1 cellular context compared by ENCODE assay signal in the genomic region with DNA sequence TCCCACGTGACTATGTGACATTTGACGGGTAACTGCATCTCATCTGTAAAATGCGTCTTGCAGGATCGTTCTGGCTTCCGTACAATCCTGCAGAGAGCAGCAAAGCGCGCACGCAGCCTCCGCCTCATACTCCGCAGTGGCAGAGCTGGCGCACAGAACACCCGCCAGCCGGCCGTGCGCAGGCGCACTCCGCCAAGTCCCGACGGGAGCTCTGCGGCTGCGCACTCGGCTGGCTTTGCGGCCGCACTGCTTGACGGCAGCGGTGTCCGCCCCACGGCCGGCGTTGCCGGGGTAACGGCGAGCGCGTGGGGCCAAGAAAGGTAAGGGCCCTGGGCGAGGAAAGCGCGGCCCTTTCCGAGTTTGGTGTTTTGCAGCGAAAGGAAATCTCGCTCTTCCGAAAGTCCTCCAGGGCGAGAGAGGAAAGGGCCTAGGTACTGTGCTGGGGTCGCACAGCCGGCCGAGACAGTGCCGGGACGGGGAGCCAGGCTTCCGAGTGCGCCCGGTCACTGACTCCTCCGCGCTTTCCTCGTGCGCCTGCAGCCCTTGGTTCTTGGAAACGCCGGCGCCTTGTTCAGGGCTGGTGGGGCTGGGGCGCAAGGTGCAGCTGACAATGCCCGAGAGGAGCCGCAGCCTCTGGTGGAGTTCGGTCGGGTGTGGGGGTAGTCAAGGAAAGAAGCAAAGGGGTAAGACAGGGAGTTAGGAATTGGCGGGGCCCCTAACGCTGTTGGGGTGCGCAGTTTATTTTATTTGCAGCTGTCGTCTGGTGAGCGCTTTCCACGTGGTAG.
A peak's percentile ranks its signal among the peaks of the same experiment; 100 is the strongest.
TF ChIP-seq lines count a peak whose summit lies in the region.

A gene (plus strand): TSS at position 283 of the 785 bp plus-strand sequence. CDS start 5,321 bp downstream, outside the sequence.

TF ChIP-seq in HepG2, 621 proteins besides CTCF, POLR2A, EP300 and RAD21 (continued from another document and continues in another):
- TF ChIP-seq, protein P1, sequence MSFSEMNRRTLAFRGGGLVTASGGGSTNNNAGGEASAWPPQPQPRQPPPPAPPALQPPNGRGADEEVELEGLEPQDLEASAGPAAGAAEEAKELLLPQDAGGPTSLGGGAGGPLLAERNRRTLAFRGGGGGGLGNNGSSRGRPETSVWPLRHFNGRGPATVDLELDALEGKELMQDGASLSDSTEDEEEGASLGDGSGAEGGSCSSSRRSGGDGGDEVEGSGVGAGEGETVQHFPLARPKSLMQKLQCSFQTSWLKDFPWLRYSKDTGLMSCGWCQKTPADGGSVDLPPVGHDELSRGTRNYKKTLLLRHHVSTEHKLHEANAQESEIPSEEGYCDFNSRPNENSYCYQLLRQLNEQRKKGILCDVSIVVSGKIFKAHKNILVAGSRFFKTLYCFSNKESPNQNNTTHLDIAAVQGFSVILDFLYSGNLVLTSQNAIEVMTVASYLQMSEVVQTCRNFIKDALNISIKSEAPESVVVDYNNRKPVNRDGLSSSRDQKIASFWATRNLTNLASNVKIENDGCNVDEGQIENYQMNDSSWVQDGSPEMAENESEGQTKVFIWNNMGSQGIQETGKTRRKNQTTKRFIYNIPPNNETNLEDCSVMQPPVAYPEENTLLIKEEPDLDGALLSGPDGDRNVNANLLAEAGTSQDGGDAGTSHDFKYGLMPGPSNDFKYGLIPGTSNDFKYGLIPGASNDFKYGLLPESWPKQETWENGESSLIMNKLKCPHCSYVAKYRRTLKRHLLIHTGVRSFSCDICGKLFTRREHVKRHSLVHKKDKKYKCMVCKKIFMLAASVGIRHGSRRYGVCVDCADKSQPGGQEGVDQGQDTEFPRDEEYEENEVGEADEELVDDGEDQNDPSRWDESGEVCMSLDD (CRISPR knock-in tag; IDR thresholded peaks at IDR 0.05; ENCODE audit: borderline replicate concordance): no peak
- TF ChIP-seq HMGA1 (CRISPR knock-in tag; conservative IDR thresholded peaks at IDR 0.05): no peak
- peak; percentile 93 for TF ChIP-seq ZNF30 (CRISPR knock-in tag; IDR thresholded peaks at IDR 0.05)
- no peak for TF ChIP-seq FOXK2 (IDR thresholded peaks at IDR 0.05)
- TF ChIP-seq, protein P2, sequence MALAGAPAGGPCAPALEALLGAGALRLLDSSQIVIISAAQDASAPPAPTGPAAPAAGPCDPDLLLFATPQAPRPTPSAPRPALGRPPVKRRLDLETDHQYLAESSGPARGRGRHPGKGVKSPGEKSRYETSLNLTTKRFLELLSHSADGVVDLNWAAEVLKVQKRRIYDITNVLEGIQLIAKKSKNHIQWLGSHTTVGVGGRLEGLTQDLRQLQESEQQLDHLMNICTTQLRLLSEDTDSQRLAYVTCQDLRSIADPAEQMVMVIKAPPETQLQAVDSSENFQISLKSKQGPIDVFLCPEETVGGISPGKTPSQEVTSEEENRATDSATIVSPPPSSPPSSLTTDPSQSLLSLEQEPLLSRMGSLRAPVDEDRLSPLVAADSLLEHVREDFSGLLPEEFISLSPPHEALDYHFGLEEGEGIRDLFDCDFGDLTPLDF (CRISPR knock-in tag; IDR thresholded peaks at IDR 0.05): no peak
- TF ChIP-seq, protein P3, sequence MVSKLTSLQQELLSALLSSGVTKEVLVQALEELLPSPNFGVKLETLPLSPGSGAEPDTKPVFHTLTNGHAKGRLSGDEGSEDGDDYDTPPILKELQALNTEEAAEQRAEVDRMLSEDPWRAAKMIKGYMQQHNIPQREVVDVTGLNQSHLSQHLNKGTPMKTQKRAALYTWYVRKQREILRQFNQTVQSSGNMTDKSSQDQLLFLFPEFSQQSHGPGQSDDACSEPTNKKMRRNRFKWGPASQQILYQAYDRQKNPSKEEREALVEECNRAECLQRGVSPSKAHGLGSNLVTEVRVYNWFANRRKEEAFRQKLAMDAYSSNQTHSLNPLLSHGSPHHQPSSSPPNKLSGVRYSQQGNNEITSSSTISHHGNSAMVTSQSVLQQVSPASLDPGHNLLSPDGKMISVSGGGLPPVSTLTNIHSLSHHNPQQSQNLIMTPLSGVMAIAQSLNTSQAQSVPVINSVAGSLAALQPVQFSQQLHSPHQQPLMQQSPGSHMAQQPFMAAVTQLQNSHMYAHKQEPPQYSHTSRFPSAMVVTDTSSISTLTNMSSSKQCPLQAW (CRISPR knock-in tag; IDR thresholded peaks at IDR 0.05): no peak
- no peak for TF ChIP-seq ZNF530 (CRISPR knock-in tag; IDR thresholded peaks at IDR 0.05; ENCODE audit: low read depth)
- no peak for TF ChIP-seq ZNF274 (CRISPR knock-in tag; IDR thresholded peaks at IDR 0.05)
- TF ChIP-seq, protein P4, sequence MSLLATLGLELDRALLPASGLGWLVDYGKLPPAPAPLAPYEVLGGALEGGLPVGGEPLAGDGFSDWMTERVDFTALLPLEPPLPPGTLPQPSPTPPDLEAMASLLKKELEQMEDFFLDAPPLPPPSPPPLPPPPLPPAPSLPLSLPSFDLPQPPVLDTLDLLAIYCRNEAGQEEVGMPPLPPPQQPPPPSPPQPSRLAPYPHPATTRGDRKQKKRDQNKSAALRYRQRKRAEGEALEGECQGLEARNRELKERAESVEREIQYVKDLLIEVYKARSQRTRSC (CRISPR knock-in tag; IDR thresholded peaks at IDR 0.05; ENCODE audit: low read depth): no peak
- TF ChIP-seq ZNF788 (CRISPR knock-in tag; IDR thresholded peaks at IDR 0.05; ENCODE audit: borderline replicate concordance): peak; percentile 72
- no peak for TF ChIP-seq ZFP41 (CRISPR knock-in tag; IDR thresholded peaks at IDR 0.05; ENCODE audit: borderline replicate concordance)
- TF ChIP-seq, protein P5, sequence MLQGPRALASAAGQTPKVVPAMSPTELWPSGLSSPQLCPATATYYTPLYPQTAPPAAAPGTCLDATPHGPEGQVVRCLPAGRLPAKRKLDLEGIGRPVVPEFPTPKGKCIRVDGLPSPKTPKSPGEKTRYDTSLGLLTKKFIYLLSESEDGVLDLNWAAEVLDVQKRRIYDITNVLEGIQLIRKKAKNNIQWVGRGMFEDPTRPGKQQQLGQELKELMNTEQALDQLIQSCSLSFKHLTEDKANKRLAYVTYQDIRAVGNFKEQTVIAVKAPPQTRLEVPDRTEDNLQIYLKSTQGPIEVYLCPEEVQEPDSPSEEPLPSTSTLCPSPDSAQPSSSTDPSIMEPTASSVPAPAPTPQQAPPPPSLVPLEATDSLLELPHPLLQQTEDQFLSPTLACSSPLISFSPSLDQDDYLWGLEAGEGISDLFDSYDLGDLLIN (CRISPR knock-in tag; IDR thresholded peaks at IDR 0.05; ENCODE audit: borderline replicate concordance): no peak
- no peak for TF ChIP-seq TBX3 (IDR thresholded peaks at IDR 0.05; ENCODE audit: borderline replicate concordance)
- no peak for TF ChIP-seq NONO (IDR thresholded peaks at IDR 0.05)
- peak; percentile 94 for TF ChIP-seq NONO (CRISPR knock-in tag; conservative IDR thresholded peaks at IDR 0.05)
- TF ChIP-seq PCBP2 (optimal IDR thresholded peaks at IDR 0.05; ENCODE audit: low read depth, low read length, poor library complexity, severe bottlenecking): no peak
- TF ChIP-seq ZNF839 (CRISPR knock-in tag; IDR thresholded peaks at IDR 0.05; ENCODE audit: borderline replicate concordance): no peak
- TF ChIP-seq, protein P6, sequence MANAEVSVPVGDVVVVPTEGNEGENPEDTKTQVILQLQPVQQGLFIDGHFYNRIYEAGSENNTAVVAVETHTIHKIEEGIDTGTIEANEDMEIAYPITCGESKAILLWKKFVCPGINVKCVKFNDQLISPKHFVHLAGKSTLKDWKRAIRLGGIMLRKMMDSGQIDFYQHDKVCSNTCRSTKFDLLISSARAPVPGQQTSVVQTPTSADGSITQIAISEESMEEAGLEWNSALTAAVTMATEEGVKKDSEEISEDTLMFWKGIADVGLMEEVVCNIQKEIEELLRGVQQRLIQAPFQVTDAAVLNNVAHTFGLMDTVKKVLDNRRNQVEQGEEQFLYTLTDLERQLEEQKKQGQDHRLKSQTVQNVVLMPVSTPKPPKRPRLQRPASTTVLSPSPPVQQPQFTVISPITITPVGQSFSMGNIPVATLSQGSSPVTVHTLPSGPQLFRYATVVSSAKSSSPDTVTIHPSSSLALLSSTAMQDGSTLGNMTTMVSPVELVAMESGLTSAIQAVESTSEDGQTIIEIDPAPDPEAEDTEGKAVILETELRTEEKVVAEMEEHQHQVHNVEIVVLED (CRISPR knock-in tag; IDR thresholded peaks at IDR 0.05; ENCODE audit: borderline replicate concordance): peak; percentile 77; the same call in 1 of the 2 replicates
- no peak for TF ChIP-seq MTA3 (CRISPR knock-in tag; IDR thresholded peaks at IDR 0.05)
- TF ChIP-seq TAF1 (CRISPR knock-in tag; IDR thresholded peaks at IDR 0.05): peak; percentile 81
- TF ChIP-seq NR2F1 (CRISPR knock-in tag; IDR thresholded peaks at IDR 0.05): no peak
- TF ChIP-seq SMARCE1 (IDR thresholded peaks at IDR 0.05; ENCODE audit: borderline replicate concordance): no peak
- TF ChIP-seq ZNF879 (CRISPR knock-in tag; IDR thresholded peaks at IDR 0.05): peak; percentile 88; the same call in 1 of the 2 replicates
- TF ChIP-seq NR2F2 (IDR thresholded peaks at IDR 0.05; ENCODE audit: borderline replicate concordance, low read depth): no peak
- peak; percentile 85 for TF ChIP-seq GATAD1 (CRISPR knock-in tag; IDR thresholded peaks at IDR 0.05)
- TF ChIP-seq RCOR2 (CRISPR knock-in tag; IDR thresholded peaks at IDR 0.05): no peak
- TF ChIP-seq, protein P7, sequence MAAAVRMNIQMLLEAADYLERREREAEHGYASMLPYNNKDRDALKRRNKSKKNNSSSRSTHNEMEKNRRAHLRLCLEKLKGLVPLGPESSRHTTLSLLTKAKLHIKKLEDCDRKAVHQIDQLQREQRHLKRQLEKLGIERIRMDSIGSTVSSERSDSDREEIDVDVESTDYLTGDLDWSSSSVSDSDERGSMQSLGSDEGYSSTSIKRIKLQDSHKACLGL (CRISPR knock-in tag; IDR thresholded peaks at IDR 0.05): peak; percentile 99
- TF ChIP-seq ARNT2 (CRISPR knock-in tag; IDR thresholded peaks at IDR 0.05; ENCODE audit: low read depth): no peak
- TF ChIP-seq, protein P8, sequence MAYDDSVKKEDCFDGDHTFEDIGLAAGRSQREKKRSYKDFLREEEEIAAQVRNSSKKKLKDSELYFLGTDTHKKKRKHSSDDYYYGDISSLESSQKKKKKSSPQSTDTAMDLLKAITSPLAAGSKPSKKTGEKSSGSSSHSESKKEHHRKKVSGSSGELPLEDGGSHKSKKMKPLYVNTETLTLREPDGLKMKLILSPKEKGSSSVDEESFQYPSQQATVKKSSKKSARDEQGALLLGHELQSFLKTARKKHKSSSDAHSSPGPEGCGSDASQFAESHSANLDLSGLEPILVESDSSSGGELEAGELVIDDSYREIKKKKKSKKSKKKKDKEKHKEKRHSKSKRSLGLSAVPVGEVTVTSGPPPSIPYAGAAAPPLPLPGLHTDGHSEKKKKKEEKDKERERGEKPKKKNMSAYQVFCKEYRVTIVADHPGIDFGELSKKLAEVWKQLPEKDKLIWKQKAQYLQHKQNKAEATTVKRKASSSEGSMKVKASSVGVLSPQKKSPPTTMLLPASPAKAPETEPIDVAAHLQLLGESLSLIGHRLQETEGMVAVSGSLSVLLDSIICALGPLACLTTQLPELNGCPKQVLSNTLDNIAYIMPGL (CRISPR knock-in tag; IDR thresholded peaks at IDR 0.05; ENCODE audit: borderline replicate concordance in 1 of 2, low read depth in 1 of 2): peak; percentile 47 to 83; a peak in 3 of 4 replicates
- no peak for TF ChIP-seq SIN3B (IDR thresholded peaks at IDR 0.05; ENCODE audit: low read length)
- TF ChIP-seq, protein P9, sequence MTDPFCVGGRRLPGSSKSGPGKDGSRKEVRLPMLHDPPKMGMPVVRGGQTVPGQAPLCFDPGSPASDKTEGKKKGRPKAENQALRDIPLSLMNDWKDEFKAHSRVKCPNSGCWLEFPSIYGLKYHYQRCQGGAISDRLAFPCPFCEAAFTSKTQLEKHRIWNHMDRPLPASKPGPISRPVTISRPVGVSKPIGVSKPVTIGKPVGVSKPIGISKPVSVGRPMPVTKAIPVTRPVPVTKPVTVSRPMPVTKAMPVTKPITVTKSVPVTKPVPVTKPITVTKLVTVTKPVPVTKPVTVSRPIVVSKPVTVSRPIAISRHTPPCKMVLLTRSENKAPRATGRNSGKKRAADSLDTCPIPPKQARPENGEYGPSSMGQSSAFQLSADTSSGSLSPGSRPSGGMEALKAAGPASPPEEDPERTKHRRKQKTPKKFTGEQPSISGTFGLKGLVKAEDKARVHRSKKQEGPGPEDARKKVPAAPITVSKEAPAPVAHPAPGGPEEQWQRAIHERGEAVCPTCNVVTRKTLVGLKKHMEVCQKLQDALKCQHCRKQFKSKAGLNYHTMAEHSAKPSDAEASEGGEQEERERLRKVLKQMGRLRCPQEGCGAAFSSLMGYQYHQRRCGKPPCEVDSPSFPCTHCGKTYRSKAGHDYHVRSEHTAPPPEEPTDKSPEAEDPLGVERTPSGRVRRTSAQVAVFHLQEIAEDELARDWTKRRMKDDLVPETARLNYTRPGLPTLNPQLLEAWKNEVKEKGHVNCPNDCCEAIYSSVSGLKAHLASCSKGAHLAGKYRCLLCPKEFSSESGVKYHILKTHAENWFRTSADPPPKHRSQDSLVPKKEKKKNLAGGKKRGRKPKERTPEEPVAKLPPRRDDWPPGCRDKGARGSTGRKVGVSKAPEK (CRISPR knock-in tag; IDR thresholded peaks at IDR 0.05; ENCODE audit: borderline replicate concordance): no peak
- no peak for TF ChIP-seq SRSF9 (IDR thresholded peaks at IDR 0.05; ENCODE audit: borderline replicate concordance, insufficient read depth, low read depth, low read length, poor library complexity, severe bottlenecking)
- no peak for TF ChIP-seq ZNF557 (CRISPR knock-in tag; IDR thresholded peaks at IDR 0.05)
- peak; percentile 63; the same call in 1 of the 2 replicates for TF ChIP-seq ZNF768 (CRISPR knock-in tag; IDR thresholded peaks at IDR 0.05)
- TF ChIP-seq, protein P10, sequence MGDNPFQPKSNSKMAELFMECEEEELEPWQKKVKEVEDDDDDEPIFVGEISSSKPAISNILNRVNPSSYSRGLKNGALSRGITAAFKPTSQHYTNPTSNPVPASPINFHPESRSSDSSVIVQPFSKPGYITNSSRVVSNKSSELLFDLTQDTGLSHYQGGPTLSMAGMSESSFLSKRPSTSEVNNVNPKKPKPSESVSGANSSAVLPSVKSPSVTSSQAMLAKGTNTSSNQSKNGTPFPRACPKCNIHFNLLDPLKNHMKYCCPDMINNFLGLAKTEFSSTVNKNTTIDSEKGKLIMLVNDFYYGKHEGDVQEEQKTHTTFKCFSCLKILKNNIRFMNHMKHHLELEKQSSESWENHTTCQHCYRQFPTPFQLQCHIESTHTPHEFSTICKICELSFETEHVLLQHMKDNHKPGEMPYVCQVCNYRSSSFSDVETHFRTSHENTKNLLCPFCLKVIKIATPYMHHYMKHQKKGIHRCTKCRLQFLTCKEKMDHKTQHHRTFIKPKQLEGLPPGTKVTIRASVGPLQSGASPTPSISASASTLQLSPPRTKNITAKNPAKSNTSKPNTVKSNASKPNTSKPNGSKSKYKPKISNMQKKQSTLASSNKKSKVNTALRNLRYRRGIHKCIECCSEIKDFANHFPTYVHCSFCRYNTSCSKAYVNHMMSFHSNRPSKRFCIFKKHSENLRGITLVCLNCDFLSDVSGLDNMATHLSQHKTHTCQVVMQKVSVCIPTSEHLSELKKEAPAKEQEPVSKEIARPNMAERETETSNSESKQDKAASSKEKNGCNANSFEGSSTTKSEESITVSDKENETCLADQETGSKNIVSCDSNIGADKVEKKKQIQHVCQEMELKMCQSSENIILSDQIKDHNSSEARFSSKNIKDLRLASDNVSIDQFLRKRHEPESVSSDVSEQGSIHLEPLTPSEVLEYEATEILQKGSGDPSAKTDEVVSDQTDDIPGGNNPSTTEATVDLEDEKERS (CRISPR knock-in tag; IDR thresholded peaks at IDR 0.05): peak; percentile 64; the same call in 1 of the 2 replicates
